Comparison of ENCODE assay signal across 9 cellular contexts in the genomic region with DNA sequence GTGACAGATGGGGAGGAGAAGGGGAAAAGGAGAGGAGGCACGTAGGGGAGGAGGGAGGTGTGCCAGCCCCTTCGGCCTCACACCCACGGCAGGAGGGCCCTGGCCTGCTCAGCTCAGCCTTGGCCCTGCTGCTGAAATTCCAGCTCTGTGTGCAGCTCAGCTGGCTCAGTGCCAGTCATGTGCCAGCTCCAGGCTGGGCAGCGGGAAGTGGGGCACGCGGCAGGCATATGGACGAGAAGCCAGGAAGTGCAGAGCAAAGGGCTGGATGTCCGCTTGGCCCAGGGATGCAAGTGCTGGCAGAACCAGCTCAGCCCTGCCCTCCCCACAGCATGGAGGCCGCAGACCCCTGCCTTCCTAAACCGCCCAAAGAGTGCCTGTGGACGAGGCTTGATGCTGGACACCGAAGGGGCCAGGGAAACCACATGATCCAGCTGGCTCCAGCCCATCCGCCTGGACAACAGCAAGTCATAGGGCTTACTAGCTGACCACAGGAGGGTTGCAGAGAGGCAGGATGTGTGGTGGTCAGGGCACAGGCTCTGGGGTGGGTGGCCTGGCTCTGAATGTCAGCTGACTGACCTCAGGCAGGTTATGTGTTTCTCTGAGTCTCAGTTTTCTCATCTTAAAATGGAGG.
A peak's percentile ranks its signal among the peaks of the same experiment; 100 is the strongest.
DNase-seq lines count a peak whose midpoint lies in the region; ATAC-seq and TF ChIP-seq lines count a peak whose summit lies in the region.
"Had no signal": no experiment of that assay in that cellular context is flagged by ENCODE, and none has a peak within 500 bp of the region (broad histone marks: within the 10 kb centered on the region; RNA-seq: fewer than 3 reads in every experiment).

No MANE protein-coding gene starts in this region.

- DNase-seq in NCI-H2081 (lab: John Stamatoyannopoulos, UW), result peak; percentile 65 to 82
- no peak for DNase-seq in NCI-H2081 treated with DMSO at 0.1 percent for 48 hours (lab: John Stamatoyannopoulos, UW)
- DNase-seq in T-helper 17 cell, result no peak
- DNase-seq in left ventricle myocardium inferior, result peak; percentile 82
- DNase-seq in stimulated activated effector memory CD8-positive, alpha-beta T cell treated with anti-CD3 and anti-CD28 coated beads, Interleukin-12 subunit alpha, Interleukin-12 subunit beta, amount 100 ng/mL, for 72 hours (ENCODE audit: low spot score in 2 of 2), result no peak
- DNase-seq in hepatic stellate cell (ENCODE audit: low spot score), result no peak

- intact Hi-C loops in left ventricle myocardium inferior (cut with micrococcal nuclease), result no loop called here

- peaks cover 61% of the 10 kb centered on the region for H3K4me1 Mint-ChIP-seq in T-helper 17 cell
- H3K4me1 Mint-ChIP-seq in stimulated activated effector memory CD8-positive, alpha-beta T cell treated with anti-CD3 and anti-CD28 coated beads, Interleukin-12 subunit alpha, Interleukin-12 subunit beta, amount 100 ng/mL, for 72 hours, result peaks cover 83% of the 10 kb centered on the region

- H3K27ac Mint-ChIP-seq in T-helper 17 cell, result peak overlapping the region; percentile 86
- peak overlapping the region; percentile 79 for H3K27ac Mint-ChIP-seq in stimulated activated effector memory CD8-positive, alpha-beta T cell treated with anti-CD3 and anti-CD28 coated beads, Interleukin-12 subunit alpha, Interleukin-12 subunit beta, amount 100 ng/mL, for 72 hours

- H3K36me3 ChIP-seq in left ventricle myocardium inferior, result no peaks in the 10 kb centered on the region
- H3K36me3 ChIP-seq: esophagus muscularis mucosa had no signal

- no peaks in the 10 kb centered on the region for H3K27me3 Mint-ChIP-seq in T-helper 17 cell

- no peak for ATAC-seq in T-helper 17 cell
- ATAC-seq in stimulated activated effector memory CD8-positive, alpha-beta T cell treated with anti-CD3 and anti-CD28 coated beads, Interleukin-12 subunit alpha, Interleukin-12 subunit beta, amount 100 ng/mL, for 72 hours, result no peak
- no peak for ATAC-seq in HG03378 (IDR thresholded peaks at IDR 0.05; ENCODE audit: unreplicated experiment)
- ATAC-seq in GM21515 (IDR thresholded peaks at IDR 0.05; ENCODE audit: unreplicated experiment), result no peak

- H3K9me3 Mint-ChIP-seq in stimulated activated effector memory CD8-positive, alpha-beta T cell treated with anti-CD3 and anti-CD28 coated beads, Interleukin-12 subunit alpha, Interleukin-12 subunit beta, amount 100 ng/mL, for 72 hours, result no peaks in the 10 kb centered on the region

- H3K36me3 Mint-ChIP-seq in T-helper 17 cell (ENCODE audit: low read depth), result peaks cover 8% of the 10 kb centered on the region
- H3K36me3 Mint-ChIP-seq in stimulated activated effector memory CD8-positive, alpha-beta T cell treated with anti-CD3 and anti-CD28 coated beads, Interleukin-12 subunit alpha, Interleukin-12 subunit beta, amount 100 ng/mL, for 72 hours, result peaks cover 14% of the 10 kb centered on the region

- no peaks in the 10 kb centered on the region for H3K27me3 ChIP-seq in left ventricle myocardium inferior (ENCODE audit: low read depth)
- H3K27me3 ChIP-seq: esophagus muscularis mucosa had no signal

- H3K4me3 ChIP-seq in left ventricle myocardium inferior, result no peak overlapping the region
- H3K4me3 ChIP-seq: esophagus muscularis mucosa had no signal

- H3K27ac ChIP-seq in left ventricle myocardium inferior (replicated peaks), result peak overlapping the region; percentile 4
- H3K27ac ChIP-seq: esophagus muscularis mucosa had no signal

- H3K9me3 ChIP-seq in T-helper 17 cell (ENCODE audit: control insufficient read depth, low read length, poor library complexity, severe bottlenecking) (no peaks in the 10 kb centered on the region), left ventricle myocardium inferior (replicated peaks) (no peaks in the 10 kb centered on the region)
- H3K9me3 ChIP-seq: esophagus muscularis mucosa had no signal

- peaks cover 53% of the 10 kb centered on the region for H3K4me1 ChIP-seq in left ventricle myocardium inferior

- no peak overlapping the region for H3K4me3 Mint-ChIP-seq in T-helper 17 cell
- no peak overlapping the region for H3K4me3 Mint-ChIP-seq in stimulated activated effector memory CD8-positive, alpha-beta T cell treated with anti-CD3 and anti-CD28 coated beads, Interleukin-12 subunit alpha, Interleukin-12 subunit beta, amount 100 ng/mL, for 72 hours

- no peak for TF ChIP-seq CTCF in left ventricle myocardium inferior (IDR thresholded peaks at IDR 0.05; ENCODE audit: borderline replicate concordance)

Comparison
In these comparisons a context has a peak if more than half of its experiments do, and no peak if none do; other contexts are left out.
1. DNase-seq: peak in NCI-H2081 (2 of 2) and left ventricle myocardium inferior (single experiment); none in NCI-H2081 treated with DMSO at 0.1 percent for 48 hours (single experiment), T-helper 17 cell (0 of 3), stimulated activated effector memory CD8-positive, alpha-beta T cell treated with anti-CD3 and anti-CD28 coated beads, Interleukin-12 subunit alpha, Interleukin-12 subunit beta, amount 100 ng/mL, for 72 hours (0 of 2) and hepatic stellate cell (single experiment).